Comparison of ENCODE assay signal across 10 cellular contexts in genomic region chr16:70685061-70685937, GRCh38. TPM values are rescaled to one million over a fixed set of nuclear protein-coding genes. Genes with fewer than 3 reads are reported as not detected.
DNase-seq lines count a peak whose midpoint lies in the region; ATAC-seq and TF ChIP-seq lines count a peak whose summit lies in the region.
"Had no signal": no experiment of that assay in that cellular context is flagged by ENCODE, and none has a peak within 500 bp of the region (broad histone marks: within the 10 kb centered on the region; RNA-seq: fewer than 3 reads in every experiment).

No MANE protein-coding gene starts in this region.

- POLR2A ChIA-PET in activated CD8-positive, alpha-beta T cell treated with anti-CD3 and anti-CD28 coated beads for 36 hours (lab: Charles Lee) = interaction anchor here (1.7 kb wide), 1 partner anchor 52 kb away, joined by 4 read pairs; no protein-coding TSS in a partner anchor

- H3K27ac ChIP-seq in right cardiac atrium (ENCODE audit: low read length) (peak overlapping the region; percentile 65), skin epidermis (peak overlapping the region in 20 of 21 experiments; percentile 14 to 94 (median 84))

- H3K9me3 Mint-ChIP-seq in activated CD8-positive, alpha-beta T cell treated with anti-CD3 and anti-CD28 coated beads for 36 hours = no peaks in the 10 kb centered on the region
- H3K9me3 Mint-ChIP-seq: CD4-positive, CD25-positive, alpha-beta regulatory T cell had no signal

- H3K27me3 ChIP-seq in right cardiac atrium (ENCODE audit: control insufficient read depth, insufficient read depth) = no peaks in the 10 kb centered on the region

- H3K27me3 Mint-ChIP-seq in activated CD8-positive, alpha-beta T cell treated with anti-CD3 and anti-CD28 coated beads for 36 hours = no peaks in the 10 kb centered on the region

- H3K36me3 Mint-ChIP-seq in activated CD8-positive, alpha-beta T cell treated with anti-CD3 and anti-CD28 coated beads for 36 hours (ENCODE audit: low read depth) = no peaks in the 10 kb centered on the region
- H3K36me3 Mint-ChIP-seq: CD4-positive, CD25-positive, alpha-beta regulatory T cell had no signal

- H3K4me3 ChIP-seq in right cardiac atrium (ENCODE audit: low read length) (peak overlapping the region; percentile 84), skin epidermis (peak overlapping the region; percentile 43 to 68 (median 59))

- intact Hi-C loops in activated CD8-positive, alpha-beta T cell treated with anti-CD3 and anti-CD28 coated beads for 36 hours (cut with micrococcal nuclease) = no loop called here
- intact Hi-C loops in right cardiac atrium (cut with DNase I) = loop anchor here in 3 of 4 donors (5.0 to 10.0 kb wide), 3 partner anchors 50 to 90 kb away; no protein-coding TSS in a partner anchor

- no peaks in the 10 kb centered on the region for H3K9me3 ChIP-seq in right cardiac atrium (ENCODE audit: control insufficient read depth, low read length)

- TF ChIP-seq CTCF in activated CD8-positive, alpha-beta T cell treated with anti-CD3 and anti-CD28 coated beads for 36 hours (IDR thresholded peaks at IDR 0.05) = no peak

- DNase-seq in NCI-H1417 (lab: John Stamatoyannopoulos, UW) (peak in 2 of 3 experiments; percentile 63 to 72), NCI-H1417 treated with DMSO at 0.1 percent for 48 hours (lab: John Stamatoyannopoulos, UW) (no peak), right cardiac atrium (peak; percentile 32 to 77 (median 73))
- DNase-seq in activated CD8-positive, alpha-beta T cell treated with anti-CD3 and anti-CD28 coated beads for 36 hours = no peak
- DNase-seq in stimulated activated CD4-positive, alpha-beta T cell treated with anti-CD3 and anti-CD28 coated beads, Interleukin-4, amount 100 ng/mL, for 1 hour = no peak
- DNase-seq: CD4-positive, CD25-positive, alpha-beta regulatory T cell had no signal

- no peak overlapping the region for H3K27ac Mint-ChIP-seq in activated CD8-positive, alpha-beta T cell treated with anti-CD3 and anti-CD28 coated beads for 36 hours
- H3K27ac Mint-ChIP-seq: CD4-positive, CD25-positive, alpha-beta regulatory T cell had no signal

- ATAC-seq in activated CD8-positive, alpha-beta T cell treated with anti-CD3 and anti-CD28 coated beads for 36 hours = peak; percentile 69
- peak in 1 of 2 donors; percentile 0 for ATAC-seq in right cardiac atrium
- ATAC-seq in GM18907 (IDR thresholded peaks at IDR 0.05; ENCODE audit: unreplicated experiment) = no peak
- ATAC-seq in GM18868 (IDR thresholded peaks at IDR 0.05; ENCODE audit: unreplicated experiment) = no peak

- CTCF ChIA-PET in activated CD8-positive, alpha-beta T cell treated with anti-CD3 and anti-CD28 coated beads for 36 hours (lab: Charles Lee) = interaction anchor here (14.4 kb wide), 1 partner anchor 85 kb away, joined by 94 read pairs; no protein-coding TSS in a partner anchor

- peaks cover 6% of the 10 kb centered on the region for H3K4me1 Mint-ChIP-seq in activated CD8-positive, alpha-beta T cell treated with anti-CD3 and anti-CD28 coated beads for 36 hours (ENCODE audit: low read depth)

- WGBS in right cardiac atrium = 1% methylated on average over 90 of the region's 90 CpGs

- H3K4me1 ChIP-seq in right cardiac atrium (ENCODE audit: control insufficient read depth, insufficient read depth, low read length) = peaks cover 32% of the 10 kb centered on the region

- peak overlapping the region; percentile 68 for H3K4me3 Mint-ChIP-seq in activated CD8-positive, alpha-beta T cell treated with anti-CD3 and anti-CD28 coated beads for 36 hours

RNA-seq across cellular contexts. Expression of gene MTSS2, which starts 0.6 kb away (rescaled TPM):
- 1 to 10 TPM; 4.4 to 4.6 TPM for total RNA-seq in activated CD8-positive, alpha-beta T cell treated with anti-CD3 and anti-CD28 coated beads for 36 hours
- 10 to 100 TPM; 60.4 to 71.2 (median 67.7) TPM for total RNA-seq in right cardiac atrium
- 47.5 TPM for polyA plus RNA-seq in right cardiac atrium
- polyA plus RNA-seq: CD4-positive, CD25-positive, alpha-beta regulatory T cell had no signal

RNA-seq across cellular contexts. Expression of gene IL34, which starts 38.9 kb away (rescaled TPM):
- total RNA-seq in activated CD8-positive, alpha-beta T cell treated with anti-CD3 and anti-CD28 coated beads for 36 hours = not detected
- 1 to 10 TPM in 2 of 4 donors, under 1 TPM in 2; 0.74 to 2.1 (median 1.5) TPM for total RNA-seq in right cardiac atrium
- polyA plus RNA-seq in right cardiac atrium = 1.9 TPM
- total RNA-seq: CD4-positive, CD25-positive, alpha-beta regulatory T cell; T-helper 2 cell treated with Interferon-gamma antibody and Interleukin-4, amounts not matched to agents 100 ng/mL and 5 ng/mL, for 36 hours had no signal
- polyA plus RNA-seq: CD4-positive, CD25-positive, alpha-beta regulatory T cell had no signal

Comparison
In these comparisons a context has a peak if more than half of its experiments do, and no peak if none do; other contexts are left out.
1. DNase-seq: peak in NCI-H1417 (2 of 3) and right cardiac atrium (3 of 3); none in NCI-H1417 treated with DMSO at 0.1 percent for 48 hours (single experiment), activated CD8-positive, alpha-beta T cell treated with anti-CD3 and anti-CD28 coated beads for 36 hours (single experiment) and stimulated activated CD4-positive, alpha-beta T cell treated with anti-CD3 and anti-CD28 coated beads, Interleukin-4, amount 100 ng/mL, for 1 hour (single experiment).
2. RNA of gene MTSS2, which starts 0.6 kb away (total RNA-seq): 60.4 to 71.2 TPM in right cardiac atrium; 4.4 to 4.6 TPM in activated CD8-positive, alpha-beta T cell treated with anti-CD3 and anti-CD28 coated beads for 36 hours; every median in the first group is over 10 times any median in the second.